30 cellular contexts compared by ENCODE assay signal in genomic region chr11:125074511-125075241, GRCh38. TPM values are rescaled to one million over a fixed set of nuclear protein-coding genes. Genes with fewer than 3 reads are reported as not detected.
A peak's percentile ranks its signal among the peaks of the same experiment; 100 is the strongest.
DNase-seq lines count a peak whose midpoint lies in the region; ATAC-seq and TF ChIP-seq lines count a peak whose summit lies in the region.
"Had no signal": no experiment of that assay in that cellular context is flagged by ENCODE, and none has a peak within 500 bp of the region (broad histone marks: within the 10 kb centered on the region; RNA-seq: fewer than 3 reads in every experiment).

No MANE protein-coding gene starts in this region.

- no peaks in the 10 kb centered on the region for H3K9me2 ChIP-seq in Karpas-422 (replicated peaks; ENCODE audit: insufficient read depth, low read length)

- H3K9me3 Mint-ChIP-seq in MCF 10A (ENCODE audit: unreplicated experiment): no peaks in the 10 kb centered on the region
- H3K9me3 Mint-ChIP-seq in stimulated activated memory B cell treated with anti-CD40 and anti-IgM and Interleukin-4, amounts not matched to agents 10 μg/mL and 1 μg/mL and 100 μg/mL, for 72 hours: peaks cover 6% of the 10 kb centered on the region
- H3K9me3 Mint-ChIP-seq in activated CD4-positive, alpha-beta T cell treated with anti-CD3 and anti-CD28 coated beads, Interleukin-2, amount 10 ng/mL, durations not matched to agents 24 days and 14 days: no peaks in the 10 kb centered on the region
- H3K9me3 Mint-ChIP-seq: activated CD4-positive, alpha-beta memory T cell treated with anti-CD3 and anti-CD28 coated beads for 36 hours; activated T-cell treated with anti-CD3 and anti-CD28 coated beads, Interleukin-2, amount 50 U/mL, for 72 hours; CD8-positive, alpha-beta memory T cell; effector memory CD8-positive, alpha-beta T cell; natural killer cell; stimulated activated effector memory CD8-positive, alpha-beta T cell treated with anti-CD3 and anti-CD28 coated beads, Interleukin-12 subunit alpha, Interleukin-12 subunit beta, amount 100 ng/mL, for 72 hours had no signal

- no peaks in the 10 kb centered on the region for H3K27me3 ChIP-seq in mammary epithelial cell (ENCODE audit: insufficient read depth, low read length)
- H3K27me3 ChIP-seq in Karpas-422 (ENCODE audit: low read length): no peaks in the 10 kb centered on the region
- H3K27me3 ChIP-seq in foreskin keratinocyte: no peaks in the 10 kb centered on the region
- H3K27me3 ChIP-seq in upper lobe of right lung: no peaks in the 10 kb centered on the region

- H3K9me3 ChIP-seq in mammary epithelial cell (replicated peaks; ENCODE audit: insufficient read depth, low read length): no peaks in the 10 kb centered on the region
- H3K9me3 ChIP-seq in Karpas-422 (ENCODE audit: low read length): no peaks in the 10 kb centered on the region
- no peaks in the 10 kb centered on the region for H3K9me3 ChIP-seq in upper lobe of right lung
- H3K9me3 ChIP-seq: psoas muscle had no signal

- intact Hi-C loops in MCF 10A (cut with micrococcal nuclease): loop anchor here (5.0 kb wide), 1 partner anchor 112 kb away; no protein-coding TSS in a partner anchor
- intact Hi-C loops in mammary epithelial cell (cut with micrococcal nuclease): no loop called here
- intact Hi-C loops in activated CD4-positive, alpha-beta T cell treated with anti-CD3 and anti-CD28 coated beads, Interleukin-2, amount 10 ng/mL, durations not matched to agents 24 days and 14 days (cut with micrococcal nuclease): no loop called here
- intact Hi-C loops in upper lobe of right lung (cut with DNase I): no loop called here

- H3K36me3 Mint-ChIP-seq in MCF 10A (ENCODE audit: insufficient read depth, unreplicated experiment): no peaks in the 10 kb centered on the region
- H3K36me3 Mint-ChIP-seq in stimulated activated memory B cell treated with anti-CD40 and anti-IgM and Interleukin-4, amounts not matched to agents 10 μg/mL and 1 μg/mL and 100 μg/mL, for 72 hours: peaks cover 20% of the 10 kb centered on the region
- no peaks in the 10 kb centered on the region for H3K36me3 Mint-ChIP-seq in activated CD4-positive, alpha-beta T cell treated with anti-CD3 and anti-CD28 coated beads, Interleukin-2, amount 10 ng/mL, durations not matched to agents 24 days and 14 days (ENCODE audit: low read depth)
- H3K36me3 Mint-ChIP-seq: activated CD4-positive, alpha-beta memory T cell treated with anti-CD3 and anti-CD28 coated beads for 36 hours; CD8-positive, alpha-beta memory T cell; natural killer cell; stimulated activated effector memory CD8-positive, alpha-beta T cell treated with anti-CD3 and anti-CD28 coated beads, Interleukin-12 subunit alpha, Interleukin-12 subunit beta, amount 100 ng/mL, for 72 hours had no signal

- H3K4me3 ChIP-seq in mammary epithelial cell (replicated peaks in 1 of 3; ENCODE audit: insufficient read depth in 1 of 3, low read depth in 2 of 3, low read length in 3 of 3) (no peak overlapping the region), Karpas-422 (ENCODE audit: low read length) (no peak overlapping the region), upper lobe of right lung (no peak overlapping the region)
- H3K4me3 ChIP-seq: coronary artery, GM12878, psoas muscle, SK-N-MC had no signal

- ATAC-seq in foreskin keratinocyte (no peak), upper lobe of right lung (no peak), GM19455 (IDR thresholded peaks at IDR 0.05; ENCODE audit: unreplicated experiment) (no peak)
- ATAC-seq in stimulated activated memory B cell treated with anti-CD40 and anti-IgM and Interleukin-4, amounts not matched to agents 10 μg/mL and 1 μg/mL and 100 μg/mL, for 72 hours: no peak
- ATAC-seq: activated CD4-positive, CD25-positive, alpha-beta regulatory T cell treated with anti-CD3 and anti-CD28 coated beads, Interleukin-2, amount 50 U/mL, for 24 hours; activated T-cell treated with anti-CD3 and anti-CD28 coated beads, Interleukin-2, amount 50 U/mL, for 72 hours; effector memory CD8-positive, alpha-beta T cell; GM12878; natural killer cell; psoas muscle; stimulated activated effector memory CD8-positive, alpha-beta T cell treated with anti-CD3 and anti-CD28 coated beads, Interleukin-12 subunit alpha, Interleukin-12 subunit beta, amount 100 ng/mL, for 72 hours; T-helper 17 cell had no signal

- H2AFZ ChIP-seq in mammary epithelial cell (ENCODE audit: low read depth, low read length) (no peak overlapping the region), Karpas-422 (ENCODE audit: low read length) (no peak overlapping the region)

- BruUV-seq in MCF 10A (replicated peaks; lab: Mats Ljungman, UMichigan) (no TSS peak), mammary epithelial cell (replicated peaks; lab: Mats Ljungman, UMichigan) (no TSS peak)

- dilution Hi-C loops in mammary epithelial cell (cut with HindIII; ENCODE audit: low sequenced_read_pairs): no loop called here

- H3K4me3 Mint-ChIP-seq in MCF 10A (ENCODE audit: unreplicated experiment): no peak overlapping the region
- H3K4me3 Mint-ChIP-seq in stimulated activated memory B cell treated with anti-CD40 and anti-IgM and Interleukin-4, amounts not matched to agents 10 μg/mL and 1 μg/mL and 100 μg/mL, for 72 hours: no peak overlapping the region
- H3K4me3 Mint-ChIP-seq in activated CD4-positive, alpha-beta T cell treated with anti-CD3 and anti-CD28 coated beads, Interleukin-2, amount 10 ng/mL, durations not matched to agents 24 days and 14 days: no peak overlapping the region
- H3K4me3 Mint-ChIP-seq: activated CD4-positive, alpha-beta memory T cell treated with anti-CD3 and anti-CD28 coated beads for 36 hours; activated T-cell treated with anti-CD3 and anti-CD28 coated beads, Interleukin-2, amount 50 U/mL, for 72 hours; CD8-positive, alpha-beta memory T cell; effector memory CD8-positive, alpha-beta T cell; natural killer cell; stimulated activated effector memory CD8-positive, alpha-beta T cell treated with anti-CD3 and anti-CD28 coated beads, Interleukin-12 subunit alpha, Interleukin-12 subunit beta, amount 100 ng/mL, for 72 hours; T-helper 17 cell had no signal

- H3K79me2 ChIP-seq in mammary epithelial cell (ENCODE audit: insufficient read depth, low read length): peaks cover 21% of the 10 kb centered on the region
- H3K79me2 ChIP-seq in Karpas-422 (ENCODE audit: low read length): no peaks in the 10 kb centered on the region

- H3K27me3 Mint-ChIP-seq in MCF 10A (ENCODE audit: insufficient read depth, unreplicated experiment): no peaks in the 10 kb centered on the region
- no peaks in the 10 kb centered on the region for H3K27me3 Mint-ChIP-seq in stimulated activated memory B cell treated with anti-CD40 and anti-IgM and Interleukin-4, amounts not matched to agents 10 μg/mL and 1 μg/mL and 100 μg/mL, for 72 hours
- no peaks in the 10 kb centered on the region for H3K27me3 Mint-ChIP-seq in activated CD4-positive, alpha-beta T cell treated with anti-CD3 and anti-CD28 coated beads, Interleukin-2, amount 10 ng/mL, durations not matched to agents 24 days and 14 days

- in situ Hi-C loops in mammary epithelial cell (cut with MboI; ENCODE audit: low sequenced_read_pairs in 2 of 2): no loop called here

- H3K4me1 ChIP-seq in mammary epithelial cell (ENCODE audit: insufficient read depth, low read length): peaks cover 34% of the 10 kb centered on the region
- H3K4me1 ChIP-seq in Karpas-422 (ENCODE audit: low read length): peaks cover 55% of the 10 kb centered on the region
- H3K4me1 ChIP-seq in foreskin keratinocyte: peaks cover 18% of the 10 kb centered on the region
- H3K4me1 ChIP-seq in upper lobe of right lung: peaks cover 10% of the 10 kb centered on the region
- H3K4me1 ChIP-seq: psoas muscle had no signal

- H3K4me2 ChIP-seq in mammary epithelial cell (ENCODE audit: insufficient read depth, low read depth, low read length): no peak overlapping the region
- H3K4me2 ChIP-seq in Karpas-422 (ENCODE audit: low read depth, low read length, poor library complexity, severe bottlenecking): no peak overlapping the region

- H3K4me1 Mint-ChIP-seq in MCF 10A (ENCODE audit: insufficient read depth, unreplicated experiment): peaks cover 53% of the 10 kb centered on the region
- H3K4me1 Mint-ChIP-seq in stimulated activated memory B cell treated with anti-CD40 and anti-IgM and Interleukin-4, amounts not matched to agents 10 μg/mL and 1 μg/mL and 100 μg/mL, for 72 hours: peaks cover 55% of the 10 kb centered on the region
- H3K4me1 Mint-ChIP-seq in activated CD4-positive, alpha-beta T cell treated with anti-CD3 and anti-CD28 coated beads, Interleukin-2, amount 10 ng/mL, durations not matched to agents 24 days and 14 days: peaks cover 15% of the 10 kb centered on the region

- H3K36me3 ChIP-seq in mammary epithelial cell (ENCODE audit: insufficient read depth, low read length): peaks cover 10% of the 10 kb centered on the region
- H3K36me3 ChIP-seq in Karpas-422 (ENCODE audit: insufficient read depth, low read length): no peaks in the 10 kb centered on the region
- no peaks in the 10 kb centered on the region for H3K36me3 ChIP-seq in upper lobe of right lung

- TF ChIP-seq CTCF in MCF 10A (IDR thresholded peaks at IDR 0.05; ENCODE audit: unreplicated experiment) (no peak), mammary epithelial cell (conservative IDR thresholded peaks at IDR 0.05 in 1 of 2, IDR thresholded peaks at IDR 0.05 in 1 of 2; ENCODE audit: extremely low read depth in 1 of 2, insufficient read depth in 1 of 2, low read depth in 1 of 2, low read length in 2 of 2) (no peak), foreskin keratinocyte (conservative IDR thresholded peaks at IDR 0.05) (no peak), upper lobe of right lung (IDR thresholded peaks at IDR 0.05) (no peak)

- 93% methylated on average over 4 of the region's 11 CpGs for WGBS in mammary epithelial cell (ENCODE audit: low coverage, missing lambda C conversion rate)

- H3K9ac ChIP-seq in mammary epithelial cell (ENCODE audit: insufficient read depth, low read length): no peak overlapping the region
- H3K9ac ChIP-seq in Karpas-422 (ENCODE audit: low read length): no peak overlapping the region

- no peak overlapping the region for H3K27ac ChIP-seq in mammary epithelial cell (ENCODE audit: insufficient read depth, low read depth, low read length)
- no peak overlapping the region for H3K27ac ChIP-seq in Karpas-422 (ENCODE audit: low read length)
- H3K27ac ChIP-seq in foreskin keratinocyte: peak overlapping the region; percentile 65
- no peak overlapping the region for H3K27ac ChIP-seq in upper lobe of right lung
- H3K27ac ChIP-seq: coronary artery, psoas muscle, SK-N-MC had no signal

- H4K20me1 ChIP-seq in mammary epithelial cell (ENCODE audit: insufficient read depth, low read length) (no peaks in the 10 kb centered on the region), Karpas-422 (ENCODE audit: insufficient read depth, low read depth, low read length) (no peaks in the 10 kb centered on the region)

- DNase-seq in MCF 10A (ENCODE audit: unreplicated experiment) (no peak), mammary epithelial cell (no peak), Karpas-422 (peak; percentile 48), foreskin keratinocyte (no peak), upper lobe of right lung (no peak)
- DNase-seq in activated CD4-positive, alpha-beta T cell treated with anti-CD3 and anti-CD28 coated beads, Interleukin-2, amount 10 ng/mL, durations not matched to agents 24 days and 14 days: no peak
- DNase-seq: activated CD4-positive, alpha-beta memory T cell treated with anti-CD3 and anti-CD28 coated beads for 36 hours; activated naive CD4-positive, alpha-beta T cell; activated T-cell treated with anti-CD3 and anti-CD28 coated beads, Interleukin-2, amount 50 U/mL, for 72 hours; caudate nucleus; CD8-positive, alpha-beta memory T cell; effector memory CD8-positive, alpha-beta T cell; EL; IMR-90; islet precursor cell; natural killer cell; NCI-H1092 treated with DMSO at 0.1 percent for 48 hours; NCI-H1694 treated with DMSO at 0.1 percent for 48 hours; NCI-H2171; NCI-H510A; psoas muscle; T-helper 17 cell; trophoblast cell had no signal

- peak overlapping the region; percentile 84 for H3K27ac Mint-ChIP-seq in MCF 10A (ENCODE audit: low read depth, unreplicated experiment)
- peak overlapping the region; percentile 93 for H3K27ac Mint-ChIP-seq in stimulated activated memory B cell treated with anti-CD40 and anti-IgM and Interleukin-4, amounts not matched to agents 10 μg/mL and 1 μg/mL and 100 μg/mL, for 72 hours
- H3K27ac Mint-ChIP-seq in activated CD4-positive, alpha-beta T cell treated with anti-CD3 and anti-CD28 coated beads, Interleukin-2, amount 10 ng/mL, durations not matched to agents 24 days and 14 days: no peak overlapping the region
- H3K27ac Mint-ChIP-seq: activated CD4-positive, alpha-beta memory T cell treated with anti-CD3 and anti-CD28 coated beads for 36 hours; activated T-cell treated with anti-CD3 and anti-CD28 coated beads, Interleukin-2, amount 50 U/mL, for 72 hours; effector memory CD8-positive, alpha-beta T cell; stimulated activated effector memory CD8-positive, alpha-beta T cell treated with anti-CD3 and anti-CD28 coated beads, Interleukin-12 subunit alpha, Interleukin-12 subunit beta, amount 100 ng/mL, for 72 hours; T-helper 17 cell had no signal

- POLR2A ChIA-PET in MCF 10A (lab: Yijun Ruan, JAX): interaction anchor here (0.6 to 1.7 kb wide), 2 partner anchors 36 to 267 kb away, joined by 4 to 15 read pairs; partner anchors contain the start of gene TMEM218

- CTCF ChIA-PET in MCF 10A (lab: Yijun Ruan, JAX): interaction anchor here (0.6 to 2.9 kb wide), 16 partner anchors 8 to 1131 kb away, joined by 3 to 13 read pairs (median 4); partner anchors contain the start of gene SLC37A2
- CTCF ChIA-PET in mammary epithelial cell (lab: Charles Lee; ENCODE audit: low non-redundant PET): no interaction called here

RNA-seq across cellular contexts. Expression of gene SLC37A2, which starts 11.6 kb away (rescaled TPM):
- total RNA-seq in MCF 10A (2022) (5.2 and 7.8 TPM in 2 replicates), mammary epithelial cell (10 to 100 TPM; 34.8 to 85.5 TPM), foreskin keratinocyte (14.3 and 14.9 TPM in 2 replicates), upper lobe of right lung (25.1 TPM)
- polyA plus RNA-seq in mammary epithelial cell (80.3 TPM), foreskin keratinocyte (7.9 and 9.7 TPM in 2 replicates)
- polyA minus RNA-seq in mammary epithelial cell: 76.7 TPM
- total RNA-seq in Karpas-422 (2014; rRNA removed; shearing (Covaris generic); ENCODE audit: low replicate concordance): 0.22 and 0.41 TPM in 2 replicates
- total RNA-seq in activated CD4-positive, alpha-beta T cell treated with anti-CD3 and anti-CD28 coated beads, Interleukin-2, amount 10 ng/mL, durations not matched to agents 24 days and 14 days: 0.07 TPM in 2 replicates

RNA-seq across cellular contexts. Expression of gene TMEM218, which starts 36.8 kb away (rescaled TPM):
- 21.1 and 31.3 TPM in 2 replicates for total RNA-seq in MCF 10A (2022)
- 10 to 100 TPM; 15.0 to 17.5 TPM for total RNA-seq in mammary epithelial cell
- 25.6 TPM for polyA plus RNA-seq in mammary epithelial cell
- 0.31 TPM for polyA minus RNA-seq in mammary epithelial cell
- total RNA-seq in Karpas-422 (2014; rRNA removed; shearing (Covaris generic); ENCODE audit: low replicate concordance): 23.2 and 46.9 TPM in 2 replicates
- 17.7 and 21.4 TPM in 2 replicates for total RNA-seq in foreskin keratinocyte
- polyA plus RNA-seq in foreskin keratinocyte: 24.1 and 25.6 TPM in 2 replicates
- total RNA-seq in activated CD4-positive, alpha-beta T cell treated with anti-CD3 and anti-CD28 coated beads, Interleukin-2, amount 10 ng/mL, durations not matched to agents 24 days and 14 days: 17.3 and 18.2 TPM in 2 replicates
- total RNA-seq in upper lobe of right lung: 19.0 TPM
